Comparison of ENCODE assay signal across 22 cellular contexts in genomic region chr15:32864051-32864450, GRCh38.
"Had no signal": no experiment of that assay in that cellular context is flagged by ENCODE, and none has a peak within 500 bp of the region (broad histone marks: within the 10 kb centered on the region; RNA-seq: fewer than 3 reads in every experiment).

No MANE protein-coding gene starts in this region.

- H3K9me3 Mint-ChIP-seq: activated B cell treated with CpG ODN at 0.5 μM for 24 hours; activated CD4-positive, alpha-beta memory T cell treated with anti-CD3 and anti-CD28 coated beads, Interleukin-2, amount 10 ng/mL, durations not matched to agents 7 days and 5 days; activated naive CD8-positive, alpha-beta T cell treated with anti-CD3 and anti-CD28 coated beads for 36 hours; T-helper 2 cell treated with Interferon-gamma antibody and Interleukin-4, amounts not matched to agents 5 μg/mL and 100 μg/mL, for 36 hours had no signal

- H3K27me3 Mint-ChIP-seq: activated B cell treated with CpG ODN at 0.5 μM for 24 hours; activated CD4-positive, alpha-beta memory T cell treated with anti-CD3 and anti-CD28 coated beads, Interleukin-2, amount 10 ng/mL, durations not matched to agents 7 days and 5 days had no signal

- H3K4me3 Mint-ChIP-seq: activated B cell treated with CpG ODN at 0.5 μM for 24 hours; activated CD4-positive, alpha-beta memory T cell treated with anti-CD3 and anti-CD28 coated beads, Interleukin-2, amount 10 ng/mL, durations not matched to agents 7 days and 5 days; activated CD8-positive, alpha-beta memory T cell treated with anti-CD3 and anti-CD28 coated beads, Interleukin-2, amount 10 ng/mL, durations not matched to agents 7 days and 5 days; activated naive CD8-positive, alpha-beta T cell treated with anti-CD3 and anti-CD28 coated beads for 36 hours; T-helper 2 cell treated with Interferon-gamma antibody and Interleukin-4, amounts not matched to agents 5 μg/mL and 100 μg/mL, for 36 hours had no signal

- FAIRE-seq: colon, kidney, TTC549 had no signal

- H3K27ac Mint-ChIP-seq: activated B cell treated with CpG ODN at 0.5 μM for 24 hours; activated CD4-positive, alpha-beta memory T cell treated with anti-CD3 and anti-CD28 coated beads, Interleukin-2, amount 10 ng/mL, durations not matched to agents 7 days and 5 days; activated CD8-positive, alpha-beta memory T cell treated with anti-CD3 and anti-CD28 coated beads, Interleukin-2, amount 10 ng/mL, durations not matched to agents 7 days and 5 days; activated naive CD8-positive, alpha-beta T cell treated with anti-CD3 and anti-CD28 coated beads for 36 hours; T-helper 2 cell treated with Interferon-gamma antibody and Interleukin-4, amounts not matched to agents 5 μg/mL and 100 μg/mL, for 36 hours had no signal

- H3K27me3 ChIP-seq: dorsolateral prefrontal cortex, gastrocnemius medialis, heart left ventricle, ovary, spleen had no signal

- ATAC-seq: activated CD8-positive, alpha-beta memory T cell treated with anti-CD3 and anti-CD28 coated beads, Interleukin-2, amount 10 ng/mL, durations not matched to agents 7 days and 5 days; gastrocnemius medialis; heart left ventricle; psoas muscle; right cardiac atrium had no signal

- H3K9me3 ChIP-seq: gastrocnemius medialis, heart left ventricle, left ventricle myocardium inferior, ovary, psoas muscle, spleen had no signal

- H3K36me3 ChIP-seq: gastrocnemius medialis, heart left ventricle, left ventricle myocardium inferior, ovary, spleen had no signal

- DNase-seq: activated B cell treated with CpG ODN at 0.5 μM for 24 hours; activated CD4-positive, alpha-beta memory T cell treated with anti-CD3 and anti-CD28 coated beads, Interleukin-2, amount 10 ng/mL, durations not matched to agents 7 days and 5 days; activated CD4-positive, alpha-beta T cell treated with anti-CD3 and anti-CD28 coated beads for 48 hours; activated CD8-positive, alpha-beta memory T cell treated with anti-CD3 and anti-CD28 coated beads, Interleukin-2, amount 10 ng/mL, durations not matched to agents 7 days and 5 days; activated naive CD4-positive, alpha-beta T cell; activated naive CD8-positive, alpha-beta T cell treated with anti-CD3 and anti-CD28 coated beads for 36 hours; amniotic stem cell; dorsolateral prefrontal cortex; gastrocnemius medialis; heart left ventricle; kidney; left ventricle myocardium inferior; mammary epithelial cell; midbrain; ovary; psoas muscle; right cardiac atrium; spleen; stimulated activated naive CD4-positive, alpha-beta T cell had no signal

- H3K4me1 ChIP-seq: left ventricle myocardium inferior, psoas muscle had no signal

- H3K4me1 Mint-ChIP-seq: activated CD4-positive, alpha-beta memory T cell treated with anti-CD3 and anti-CD28 coated beads, Interleukin-2, amount 10 ng/mL, durations not matched to agents 7 days and 5 days; activated CD8-positive, alpha-beta memory T cell treated with anti-CD3 and anti-CD28 coated beads, Interleukin-2, amount 10 ng/mL, durations not matched to agents 7 days and 5 days had no signal

- H3K27ac ChIP-seq: dorsolateral prefrontal cortex, gastrocnemius medialis, heart left ventricle, left ventricle myocardium inferior, ovary, psoas muscle, spleen had no signal

- H3K36me3 Mint-ChIP-seq: activated CD8-positive, alpha-beta memory T cell treated with anti-CD3 and anti-CD28 coated beads, Interleukin-2, amount 10 ng/mL, durations not matched to agents 7 days and 5 days; activated naive CD8-positive, alpha-beta T cell treated with anti-CD3 and anti-CD28 coated beads for 36 hours had no signal

- H3K4me3 ChIP-seq: dorsolateral prefrontal cortex, gastrocnemius medialis, heart left ventricle, left ventricle myocardium inferior, ovary, psoas muscle, spleen had no signal
